In genomic region chr22:50531546-50532352, GRCh38 we compare ENCODE assay signal across 8 cellular contexts. TPM values are rescaled to one million over a fixed set of nuclear protein-coding genes. Genes with fewer than 3 reads are reported as not detected.
DNase-seq lines count a peak whose midpoint lies in the region; ATAC-seq and TF ChIP-seq lines count a peak whose summit lies in the region.

No MANE protein-coding gene starts in this region.

- H3K36me3 Mint-ChIP-seq in activated T-helper 2 cell treated with anti-CD3 and anti-CD28 coated beads, Interferon-gamma antibody, Interleukin-2, Interleukin-4, amounts not matched to agents 10 μg/mL and 5 μg/mL and 100 μg/mL, durations not matched to agents 14 hours and 24 hours and 36 hours (ENCODE audit: low read depth): peaks cover 16% of the 10 kb centered on the region
- H3K36me3 Mint-ChIP-seq in nephron progenitor cell (ENCODE audit: low read depth): peaks cover 8% of the 10 kb centered on the region

- peaks cover 3 to 59% of the 10 kb centered on the region in 2 donors for H3K27me3 ChIP-seq in tibial nerve

- H3K9me3 Mint-ChIP-seq in activated T-helper 2 cell treated with anti-CD3 and anti-CD28 coated beads, Interferon-gamma antibody, Interleukin-2, Interleukin-4, amounts not matched to agents 10 μg/mL and 5 μg/mL and 100 μg/mL, durations not matched to agents 14 hours and 24 hours and 36 hours: no peaks in the 10 kb centered on the region
- no peaks in the 10 kb centered on the region for H3K9me3 Mint-ChIP-seq in nephron progenitor cell

- H3K4me3 Mint-ChIP-seq in activated T-helper 2 cell treated with anti-CD3 and anti-CD28 coated beads, Interferon-gamma antibody, Interleukin-2, Interleukin-4, amounts not matched to agents 10 μg/mL and 5 μg/mL and 100 μg/mL, durations not matched to agents 14 hours and 24 hours and 36 hours (ENCODE audit: low read depth): peak overlapping the region; percentile 91
- H3K4me3 Mint-ChIP-seq in nephron progenitor cell: peak overlapping the region; percentile 70

- TF ChIP-seq POLR2A in tibial nerve (IDR thresholded peaks at IDR 0.05): peak in 1 of 2 donors; percentile 18

- peak overlapping the region; percentile 56 to 96 (median 90) for H3K27ac ChIP-seq in tibial nerve

- H3K4me1 ChIP-seq in tibial nerve: peaks cover 0 to 61% (median 28%) of the 10 kb centered on the region in 4 donors

- DNase-seq in NK-92 treated with Interleukin-12 subunit alpha and Interleukin-12 subunit beta, amount 100 ng/mL, for 24 hours (lab: John Stamatoyannopoulos, UW): peak; percentile 58
- no peak for DNase-seq in NK-92 (lab: John Stamatoyannopoulos, UW; ENCODE audit: unreplicated experiment)
- peak; percentile 24 for DNase-seq in NCI-H774 (lab: John Stamatoyannopoulos, UW)
- DNase-seq in activated T-helper 2 cell treated with anti-CD3 and anti-CD28 coated beads, Interferon-gamma antibody, Interleukin-2, Interleukin-4, amounts not matched to agents 10 μg/mL and 5 μg/mL and 100 μg/mL, durations not matched to agents 14 hours and 24 hours and 36 hours (ENCODE audit: low spot score): peak; percentile 70
- peak; percentile 59 for DNase-seq in fibroblast of peridontal ligament (ENCODE audit: extremely low read depth)
- peak; percentile 74 for DNase-seq in nephron progenitor cell
- peak; percentile 63 to 70 for DNase-seq in tibial nerve (ENCODE audit: low spot score in 2 of 2)

- no peaks in the 10 kb centered on the region for H3K27me3 Mint-ChIP-seq in activated T-helper 2 cell treated with anti-CD3 and anti-CD28 coated beads, Interferon-gamma antibody, Interleukin-2, Interleukin-4, amounts not matched to agents 10 μg/mL and 5 μg/mL and 100 μg/mL, durations not matched to agents 14 hours and 24 hours and 36 hours (ENCODE audit: low read depth)
- peaks cover 52% of the 10 kb centered on the region for H3K27me3 Mint-ChIP-seq in nephron progenitor cell (ENCODE audit: low read depth, poor library complexity)

- peak overlapping the region; percentile 98 for H3K27ac Mint-ChIP-seq in activated T-helper 2 cell treated with anti-CD3 and anti-CD28 coated beads, Interferon-gamma antibody, Interleukin-2, Interleukin-4, amounts not matched to agents 10 μg/mL and 5 μg/mL and 100 μg/mL, durations not matched to agents 14 hours and 24 hours and 36 hours
- H3K27ac Mint-ChIP-seq in nephron progenitor cell: no peak overlapping the region

- ATAC-seq in GM18517 (IDR thresholded peaks at IDR 0.05; ENCODE audit: unreplicated experiment): no peak

- H3K4me3 ChIP-seq in tibial nerve: peak overlapping the region; percentile 31 to 60 (median 52)

- TF ChIP-seq CTCF in nephron progenitor cell (IDR thresholded peaks at IDR 0.05) (no peak), tibial nerve (IDR thresholded peaks at IDR 0.05) (no peak)

- peak in 1 of 2 donors; percentile 20 for TF ChIP-seq EP300 in tibial nerve (IDR thresholded peaks at IDR 0.05)

- 1 to 3% methylated on average over 34 to 64 of the region's 84 CpGs for WGBS in tibial nerve, 2 donors

- intact Hi-C loops in activated T-helper 2 cell treated with anti-CD3 and anti-CD28 coated beads, Interferon-gamma antibody, Interleukin-2, Interleukin-4, amounts not matched to agents 10 μg/mL and 5 μg/mL and 100 μg/mL, durations not matched to agents 14 hours and 24 hours and 36 hours (cut with micrococcal nuclease): loop anchor here (1.0 to 2.0 kb wide), 4 partner anchors 8 to 90 kb away; partner anchors contain the start of genes CHKB and KLHDC7B

- no peaks in the 10 kb centered on the region for H3K36me3 ChIP-seq in tibial nerve

- peaks cover 38% of the 10 kb centered on the region for H3K4me1 Mint-ChIP-seq in activated T-helper 2 cell treated with anti-CD3 and anti-CD28 coated beads, Interferon-gamma antibody, Interleukin-2, Interleukin-4, amounts not matched to agents 10 μg/mL and 5 μg/mL and 100 μg/mL, durations not matched to agents 14 hours and 24 hours and 36 hours (ENCODE audit: low read depth)
- H3K4me1 Mint-ChIP-seq in nephron progenitor cell: peaks cover 37% of the 10 kb centered on the region

- no peaks in the 10 kb centered on the region for H3K9me3 ChIP-seq in tibial nerve

RNA-seq across cellular contexts. Expression of gene TYMP, which starts 1.9 kb away (rescaled TPM):
- total RNA-seq in activated T-helper 2 cell treated with anti-CD3 and anti-CD28 coated beads, Interferon-gamma antibody, Interleukin-2, Interleukin-4, amounts not matched to agents 10 μg/mL and 5 μg/mL and 100 μg/mL, durations not matched to agents 14 hours and 24 hours and 36 hours: 35.9 and 36.9 TPM in 2 replicates
- 100 to 1,000 TPM in 1 of 4 donors, 10 to 100 TPM in 3; 33.1 to 239 (median 60.3) TPM for total RNA-seq in tibial nerve

RNA-seq across cellular contexts. Expression of gene SCO2, which starts 6.4 kb away (rescaled TPM):
- 3.8 and 8.7 TPM in 2 replicates for total RNA-seq in activated T-helper 2 cell treated with anti-CD3 and anti-CD28 coated beads, Interferon-gamma antibody, Interleukin-2, Interleukin-4, amounts not matched to agents 10 μg/mL and 5 μg/mL and 100 μg/mL, durations not matched to agents 14 hours and 24 hours and 36 hours
- total RNA-seq in tibial nerve: 1 to 10 TPM in 3 of 4 donors, not detected in 1; 2.5 to 3.9 (median 3.3) TPM

RNA-seq across cellular contexts. Expression of gene KLHDC7B, which starts 13.9 kb away (rescaled TPM):
- total RNA-seq in activated T-helper 2 cell treated with anti-CD3 and anti-CD28 coated beads, Interferon-gamma antibody, Interleukin-2, Interleukin-4, amounts not matched to agents 10 μg/mL and 5 μg/mL and 100 μg/mL, durations not matched to agents 14 hours and 24 hours and 36 hours: 3.0 and 3.3 TPM in 2 replicates
- under 1 TPM in 1 of 4 donors, not detected in 3; 0.90 TPM for total RNA-seq in tibial nerve

RNA-seq across cellular contexts. Expression of gene NCAPH2, which starts 23.7 kb away (rescaled TPM):
- 112 and 115 TPM in 2 replicates for total RNA-seq in activated T-helper 2 cell treated with anti-CD3 and anti-CD28 coated beads, Interferon-gamma antibody, Interleukin-2, Interleukin-4, amounts not matched to agents 10 μg/mL and 5 μg/mL and 100 μg/mL, durations not matched to agents 14 hours and 24 hours and 36 hours
- 10 to 100 TPM; 43.9 to 57.3 (median 45.0) TPM for total RNA-seq in tibial nerve

RNA-seq across cellular contexts. Expression of gene LMF2, which starts 24.2 kb away (rescaled TPM):
- 77.2 and 81.8 TPM in 2 replicates for total RNA-seq in activated T-helper 2 cell treated with anti-CD3 and anti-CD28 coated beads, Interferon-gamma antibody, Interleukin-2, Interleukin-4, amounts not matched to agents 10 μg/mL and 5 μg/mL and 100 μg/mL, durations not matched to agents 14 hours and 24 hours and 36 hours
- 10 to 100 TPM; 53.7 to 85.2 (median 58.1) TPM for total RNA-seq in tibial nerve
